8 cellular contexts compared by ENCODE assay signal in genomic region chr6:41547799-41548097, GRCh38. TPM values are rescaled to one million over a fixed set of nuclear protein-coding genes. Genes with fewer than 3 reads are reported as not detected.
DNase-seq lines count a peak whose midpoint lies in the region; ATAC-seq and TF ChIP-seq lines count a peak whose summit lies in the region.

No MANE protein-coding gene starts in this region.

- H3K9me3 ChIP-seq in OCI-LY7 (ENCODE audit: low read length) (no peaks in the 10 kb centered on the region), neural progenitor cell (ENCODE audit: low read depth) (no peaks in the 10 kb centered on the region)

- no peak for ATAC-seq in HG03095 (IDR thresholded peaks at IDR 0.05; ENCODE audit: unreplicated experiment)
- ATAC-seq in GM19023 (IDR thresholded peaks at IDR 0.05; ENCODE audit: unreplicated experiment): no peak

- H4K20me1 ChIP-seq in OCI-LY7 (ENCODE audit: insufficient read depth, low read length) (no peaks in the 10 kb centered on the region; the same call in 1 of the 2 replicates), neural progenitor cell (ENCODE audit: low read depth) (peaks cover 69% of the 10 kb centered on the region)

- H3K9me3 Mint-ChIP-seq in neural progenitor cell: no peaks in the 10 kb centered on the region

- no peak overlapping the region for H3K27ac Mint-ChIP-seq in neural progenitor cell

- H3K79me2 ChIP-seq in OCI-LY7 (ENCODE audit: insufficient read depth, low read depth, low read length) (peaks cover 7% of the 10 kb centered on the region; the same call in 1 of the 2 replicates), neural progenitor cell (ENCODE audit: low read depth) (peaks cover 60% of the 10 kb centered on the region)

- H3K27me3 ChIP-seq in neural progenitor cell: peaks cover 89% of the 10 kb centered on the region

- intact Hi-C loops in OCI-LY7 (cut with micrococcal nuclease; ENCODE audit: unreplicated experiment): loop anchor here (2.0 to 10.0 kb wide), 4 partner anchors 123 to 497 kb away; partner anchors contain the start of genes NFYA and OARD1

- CTCF ChIA-PET in OCI-LY7 (lab: Charles Lee; ENCODE audit: unreplicated experiment): no interaction called here

- H3K27ac ChIP-seq in C4-2B (peak overlapping the region; percentile 92; the same call in 1 of the 2 replicates), OCI-LY7 (ENCODE audit: low read depth, low read length, poor library complexity, severe bottlenecking) (no peak overlapping the region), neural progenitor cell (no peak overlapping the region)

- peaks cover 18% of the 10 kb centered on the region for H3F3A ChIP-seq in neural progenitor cell (ENCODE audit: low read depth)

- POLR2A ChIA-PET in OCI-LY7 (lab: Charles Lee): no interaction called here

- H3K36me3 ChIP-seq in OCI-LY7 (ENCODE audit: insufficient read depth, low read length) (peaks cover 7% of the 10 kb centered on the region; the same call in 1 of the 2 replicates), neural progenitor cell (no peaks in the 10 kb centered on the region)

- DNase-seq in OCI-LY7 (ENCODE audit: low spot score) (no peak), epithelial cell of proximal tubule (ENCODE audit: low read depth) (no peak), neural progenitor cell (ENCODE audit: low spot score) (peak; percentile 44), GOT3 (lab: John Stamatoyannopoulos, UW) (no peak), SW480 (ENCODE audit: low spot score) (no peak)

- H3K4me1 Mint-ChIP-seq in neural progenitor cell: peaks cover 69% of the 10 kb centered on the region

- H3K27me3 Mint-ChIP-seq in neural progenitor cell (ENCODE audit: insufficient read depth, low read depth): peaks cover 6% of the 10 kb centered on the region

- no peaks in the 10 kb centered on the region for H3K9me2 ChIP-seq in OCI-LY7 (ENCODE audit: insufficient read depth, low read length)

- H3K4me1 ChIP-seq in OCI-LY7 (ENCODE audit: insufficient read depth, low read length, poor library complexity, severe bottlenecking) (peaks cover 28% of the 10 kb centered on the region), neural progenitor cell (peaks cover 58% of the 10 kb centered on the region)

- peak overlapping the region; percentile 100 for H3K4me3 Mint-ChIP-seq in neural progenitor cell

- H3K9ac ChIP-seq in neural progenitor cell: no peak overlapping the region

- H3K4me2 ChIP-seq in OCI-LY7 (ENCODE audit: low read length) (peak overlapping the region; percentile 98), neural progenitor cell (peak overlapping the region; percentile 97)

- TF ChIP-seq CTCF in C4-2B (conservative IDR thresholded peaks at IDR 0.05) (no peak), OCI-LY7 (conservative IDR thresholded peaks at IDR 0.05; ENCODE audit: low read length) (no peak), epithelial cell of proximal tubule (conservative IDR thresholded peaks at IDR 0.05; ENCODE audit: low read depth, low read length) (no peak), neural progenitor cell (IDR thresholded peaks at IDR 0.05) (no peak)

- H2AFZ ChIP-seq in OCI-LY7 (ENCODE audit: low read length): no peak overlapping the region
- no peak overlapping the region for H2AFZ ChIP-seq in neural progenitor cell (replicated peaks)

- H3K4me3 ChIP-seq in OCI-LY7 (ENCODE audit: low read depth, low read length, poor library complexity, severe bottlenecking): peak overlapping the region; percentile 94
- peak overlapping the region; percentile 95 for H3K4me3 ChIP-seq in epithelial cell of proximal tubule (ENCODE audit: low read depth, low read length)
- H3K4me3 ChIP-seq in neural progenitor cell: peak overlapping the region; percentile 89

- peaks cover 23% of the 10 kb centered on the region for H3K36me3 Mint-ChIP-seq in neural progenitor cell

- no TSS peak for BruUV-seq in OCI-LY7 (replicated peaks; lab: Mats Ljungman, UMichigan)

RNA-seq across cellular contexts. Expression of gene FOXP4, which starts 1.6 kb away (rescaled TPM):
- total RNA-seq in OCI-LY7 (2014; rRNA removed; shearing (Covaris generic)): 5.1 and 6.3 TPM in 2 replicates
- total RNA-seq in OCI-LY7 (2022): 26.3 and 26.7 TPM in 2 replicates
- total RNA-seq in epithelial cell of proximal tubule: 7.5 and 10.2 TPM in 2 replicates
- 2.7 and 6.9 TPM in 2 replicates for total RNA-seq in neural progenitor cell (ENCODE audit: low replicate concordance)
